ENCODE assay signal across 1 cellular context in the genomic region with DNA sequence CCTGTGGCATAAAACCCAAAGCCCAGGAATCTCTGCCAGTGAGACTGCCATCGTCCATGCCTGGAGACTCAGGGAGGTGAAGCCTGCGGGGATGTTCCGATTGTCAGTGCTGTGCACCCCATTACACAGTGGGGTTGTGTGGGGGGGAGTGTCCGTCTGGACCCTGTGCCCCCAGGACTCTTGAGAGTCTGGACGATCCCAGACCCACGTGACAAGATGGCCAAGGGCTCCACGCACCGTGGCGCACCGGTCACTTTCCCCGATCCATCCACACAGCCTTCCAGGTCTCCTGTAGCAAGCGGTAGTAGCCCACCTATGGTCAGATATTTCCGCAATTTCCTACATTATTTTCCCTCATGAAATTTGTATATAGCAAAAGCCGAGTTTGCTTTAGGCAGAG.
TF ChIP-seq lines count a peak whose summit lies in the region.

No MANE protein-coding gene starts in this region.

TF ChIP-seq in HCT116, 20 proteins besides CTCF, POLR2A, EP300 and RAD21 (continued from another document):
- no peak for TF ChIP-seq POLR2AphosphoS5 (IDR thresholded peaks at IDR 0.05; ENCODE audit: low read depth, low read length)
